In genomic region chr5:163489055-163489744, GRCh38 we compare ENCODE assay signal across 11 cellular contexts. TPM values are rescaled to one million over a fixed set of nuclear protein-coding genes. Genes with fewer than 3 reads are reported as not detected.
DNase-seq lines count a peak whose midpoint lies in the region; ATAC-seq, FAIRE-seq and TF ChIP-seq lines count a peak whose summit lies in the region.
"Had no signal": no experiment of that assay in that cellular context is flagged by ENCODE, and none has a peak within 500 bp of the region (broad histone marks: within the 10 kb centered on the region; RNA-seq: fewer than 3 reads in every experiment).

No MANE protein-coding gene starts in this region.

- H3K4ac ChIP-seq in IMR-90 (ENCODE audit: low read depth, low read length) (no peak overlapping the region), mesendoderm (ENCODE audit: low read depth, low read length) (no peak overlapping the region)

- H3K4me2 ChIP-seq in IMR-90 (ENCODE audit: low read depth, low read length) (no peak overlapping the region), K562 (ENCODE audit: insufficient read depth, low read length) (no peak overlapping the region), mesendoderm (ENCODE audit: low read length) (no peak overlapping the region)

- H4K8ac ChIP-seq in IMR-90 (ENCODE audit: low read depth in 2 of 2, low read length in 2 of 2) (no peak overlapping the region), mesendoderm (ENCODE audit: low read depth, low read length) (no peak overlapping the region)

- H3K27ac Mint-ChIP-seq in type B pancreatic cell: no peak overlapping the region

- H3K4me1 ChIP-seq in IMR-90 (ENCODE audit: control insufficient read depth, insufficient read depth, low read length) (no peaks in the 10 kb centered on the region), K562 (replicated peaks in 1 of 2; ENCODE audit: control insufficient read depth in 2 of 2, insufficient read depth in 2 of 2, low read length in 2 of 2) (no peaks in the 10 kb centered on the region), mesendoderm (ENCODE audit: control insufficient read depth, low read depth, low read length) (no peaks in the 10 kb centered on the region)

- H2AK5ac ChIP-seq in IMR-90 (ENCODE audit: low read depth, low read length): no peak overlapping the region
- no peak overlapping the region for H2AK5ac ChIP-seq in mesendoderm (ENCODE audit: low read length)

- intact Hi-C loops in IMR-90 (cut with micrococcal nuclease) (no loop called here), K562 (cut with micrococcal nuclease) (no loop called here)

- H3K9me3 Mint-ChIP-seq in type B pancreatic cell: no peaks in the 10 kb centered on the region

- no peaks in the 10 kb centered on the region for H3K27me3 Mint-ChIP-seq in type B pancreatic cell

- no peak overlapping the region for H3K23ac ChIP-seq in IMR-90 (ENCODE audit: low read depth, low read length)
- no peak overlapping the region for H3K23ac ChIP-seq in mesendoderm (ENCODE audit: low read length)

- TF ChIP-seq POLR2A in IMR-90 (IDR thresholded peaks at IDR 0.05; ENCODE audit: low read depth, low read length) (no peak), K562 (conservative IDR thresholded peaks at IDR 0.05) (no peak)

- in situ Hi-C loops in IMR-90 (cut with MboI; ENCODE audit: low sequenced_read_pairs) (no loop called here), K562 (cut with MboI) (no loop called here)

- H2AFZ ChIP-seq in IMR-90 (replicated peaks; ENCODE audit: low read length, poor library complexity) (peak overlapping the region; percentile 63), K562 (ENCODE audit: low read depth, low read length) (no peak overlapping the region)

- no peak overlapping the region for H2AK9ac ChIP-seq in IMR-90 (replicated peaks; ENCODE audit: low read depth, low read length, poor library complexity)

- dilution Hi-C loops in IMR-90 (cut with HindIII; ENCODE audit: low sequenced_read_pairs, unreplicated experiment): no loop called here

- peaks cover 0 to 8% of the 10 kb centered on the region in 2 experiments; a peak in 3 of 4 replicates for H3K79me1 ChIP-seq in IMR-90 (ENCODE audit: low read depth in 1 of 2, low read length in 2 of 2)
- no peaks in the 10 kb centered on the region for H3K79me1 ChIP-seq in mesendoderm (ENCODE audit: low read length)

- H3K56ac ChIP-seq in IMR-90 (ENCODE audit: extremely low read depth, insufficient read depth, low read length) (no peak overlapping the region), mesendoderm (ENCODE audit: low read length) (peak overlapping the region; percentile 50)

- H3K9ac ChIP-seq in IMR-90 (ENCODE audit: low read depth, low read length) (no peak overlapping the region), K562 (ENCODE audit: insufficient read depth in 1 of 2, low read depth in 2 of 2, low read length in 2 of 2) (no peak overlapping the region), mesendoderm (ENCODE audit: low read length) (no peak overlapping the region)

- no peak for TF ChIP-seq EP300 in K562 (IDR thresholded peaks at IDR 0.05; ENCODE audit: low read length)

- CTCF ChIA-PET in IMR-90 (lab: Yijun Ruan, JAX) (interaction anchor here (0.6 to 2.0 kb wide), 4 partner anchors 10 to 1927 kb away, joined by 3 to 8 read pairs (median 3); partner anchors contain the start of gene MAT2B), K562 (lab: Yijun Ruan, JAX; ENCODE audit: low intra/inter-chr PET ratio) (no interaction called here)

- H3K9me3 ChIP-seq in IMR-90 (ENCODE audit: control insufficient read depth, insufficient read depth, low read length): no peaks in the 10 kb centered on the region
- H3K9me3 ChIP-seq in K562 (replicated peaks; ENCODE audit: control insufficient read depth, insufficient read depth, low read depth, low read length): no peaks in the 10 kb centered on the region

- no peak overlapping the region for H2BK120ac ChIP-seq in IMR-90 (ENCODE audit: low read depth, low read length)
- no peak overlapping the region for H2BK120ac ChIP-seq in mesendoderm (ENCODE audit: low read depth, low read length)

- DNase-seq in GM06990 (ENCODE audit: extremely low read depth, insufficient read length) (no peak), IMR-90 (peak; percentile 21), K562 (ENCODE audit: extremely low read depth in 1 of 4, low spot score in 3 of 4) (peak in 1 of 4 experiments; percentile 12), mesendoderm (peak; percentile 87), H7 (no peak), type B pancreatic cell (ENCODE audit: extremely low spot score, unreplicated experiment) (no peak)
- DNase-seq: amniotic stem cell, NCI-H1417, substantia nigra had no signal

- H3K79me2 ChIP-seq in K562 (ENCODE audit: control insufficient read depth, insufficient read depth, low read length) (no peaks in the 10 kb centered on the region), mesendoderm (ENCODE audit: control insufficient read depth, insufficient read depth, low read length) (no peaks in the 10 kb centered on the region)

- TF ChIP-seq RAD21 in IMR-90 (IDR thresholded peaks at IDR 0.05; ENCODE audit: low read length): no peak
- 0 out of 4 replicates have a peak, but pooled peaks of 1 of the 2 experiments have one; percentile 7 for TF ChIP-seq RAD21 in K562 (CRISPR knock-in tag; conservative IDR thresholded peaks at IDR 0.05 in 1 of 2, IDR thresholded peaks at IDR 0.05 in 1 of 2)

- H3K27me3 ChIP-seq in GM06990 (replicated peaks; ENCODE audit: control insufficient read depth, insufficient read depth, low read length) (no peaks in the 10 kb centered on the region), IMR-90 (ENCODE audit: control insufficient read depth, insufficient read depth, low read length) (no peaks in the 10 kb centered on the region), K562 (ENCODE audit: control insufficient read depth in 2 of 2, insufficient read depth in 2 of 2, low read length in 2 of 2) (no peaks in the 10 kb centered on the region), mesendoderm (ENCODE audit: insufficient read depth, low read length, poor library complexity) (no peaks in the 10 kb centered on the region), H7 (ENCODE audit: control insufficient read depth, insufficient read depth, low read length) (no peaks in the 10 kb centered on the region)

- no CpG with 5 or more reads among the region's 6 CpGs for WGBS in IMR-90 (ENCODE audit: extremely low coverage in 2 of 2, insufficient read length in 1 of 2), 2 experiments
- WGBS in K562 (ENCODE audit: insufficient coverage, low coverage, missing lambda C conversion rate): 85% methylated on average over 4 of the region's 6 CpGs
- WGBS in mesendoderm (ENCODE audit: extremely low coverage, insufficient coverage, low lambda C conversion rate): no CpG with 5 or more reads among the region's 6 CpGs

- no peak overlapping the region for H3K4me3 ChIP-seq in GM06990 (replicated peaks; ENCODE audit: low read depth, low read length)
- H3K4me3 ChIP-seq in IMR-90 (ENCODE audit: insufficient read depth, low read depth, low read length): no peak overlapping the region
- H3K4me3 ChIP-seq in K562: no peak overlapping the region
- no peak overlapping the region for H3K4me3 ChIP-seq in mesendoderm (ENCODE audit: low read length)
- H3K4me3 ChIP-seq in H7 (ENCODE audit: insufficient read depth, low read depth, low read length): no peak overlapping the region

- BruUV-seq in IMR-90 (replicated peaks; lab: Mats Ljungman, UMichigan) (no TSS peak), K562 (replicated peaks; lab: Mats Ljungman, UMichigan) (no TSS peak)

- TF ChIP-seq CTCF in GM06990 (IDR thresholded peaks at IDR 0.05; ENCODE audit: insufficient read depth, low read length, poor library complexity, severe bottlenecking) (peak; percentile 35), IMR-90 (conservative IDR thresholded peaks at IDR 0.05; ENCODE audit: low read depth, low read length) (no peak; the same call in 1 of the 2 replicates), K562 (IDR thresholded peaks at IDR 0.05 in 2 of 3, conservative IDR thresholded peaks at IDR 0.05 in 1 of 3; ENCODE audit: insufficient read depth in 2 of 3, low read depth in 1 of 3, low read length in 3 of 3) (peak; percentile 24 to 41 (median 26); a peak in 2 of 6 replicates), type B pancreatic cell (conservative IDR thresholded peaks at IDR 0.05) (no peak)

- no peaks in the 10 kb centered on the region for H3K9me1 ChIP-seq in IMR-90 (ENCODE audit: insufficient read depth, low read length)
- no peaks in the 10 kb centered on the region for H3K9me1 ChIP-seq in K562 (ENCODE audit: control insufficient read depth, insufficient read depth, low read length)

- no peak overlapping the region for H3K14ac ChIP-seq in IMR-90 (replicated peaks; ENCODE audit: low read depth, low read length)

- no peaks in the 10 kb centered on the region for H3K4me1 Mint-ChIP-seq in type B pancreatic cell (ENCODE audit: unreplicated experiment)

- no peak overlapping the region for H4K5ac ChIP-seq in IMR-90 (ENCODE audit: low read depth, low read length)
- H4K5ac ChIP-seq in mesendoderm (ENCODE audit: low read length): no peak overlapping the region

- ATAC-seq in IMR-90 (ENCODE audit: low read depth) (peak; percentile 29; the same call in 1 of the 2 replicates), K562 (peak; percentile 76), GM21825 (IDR thresholded peaks at IDR 0.05; ENCODE audit: unreplicated experiment) (no peak), GM19395 (IDR thresholded peaks at IDR 0.05; ENCODE audit: unreplicated experiment) (no peak)

- no peak overlapping the region for H3K18ac ChIP-seq in IMR-90 (ENCODE audit: low read depth, low read length)
- H3K18ac ChIP-seq in mesendoderm (ENCODE audit: low read length): no peak overlapping the region

- peaks cover 33% of the 10 kb centered on the region for H3K36me3 Mint-ChIP-seq in type B pancreatic cell

- POLR2A ChIA-PET in IMR-90 (lab: Charles Lee; ENCODE audit: unreplicated experiment): no interaction called here
- POLR2A ChIA-PET in K562 (lab: Yijun Ruan, JAX): interaction anchor here (0.5 to 2.0 kb wide), 4 partner anchors 10 to 29 kb away, joined by 3 to 8 read pairs (median 4); partner anchors contain the start of genes HMMR and NUDCD2

- no peak overlapping the region for H2BK5ac ChIP-seq in IMR-90 (ENCODE audit: low read depth, low read length, poor library complexity, severe bottlenecking)
- H2BK5ac ChIP-seq in mesendoderm (ENCODE audit: low read length): no peak overlapping the region

- H2BK15ac ChIP-seq in IMR-90 (ENCODE audit: low read depth, low read length): no peak overlapping the region
- no peak overlapping the region for H2BK15ac ChIP-seq in mesendoderm (replicated peaks; ENCODE audit: low read depth)

- H3K4me3 Mint-ChIP-seq in type B pancreatic cell: no peak overlapping the region

- H3K27ac ChIP-seq in IMR-90 (ENCODE audit: insufficient read depth, low read length) (no peak overlapping the region), K562 (ENCODE audit: extremely low read depth, low read depth, low read length) (no peak overlapping the region), mesendoderm (ENCODE audit: low read depth, low read length) (no peak overlapping the region)

- H3K36me3 ChIP-seq in GM06990 (ENCODE audit: control insufficient read depth, insufficient read depth, low read length): peaks cover 1% of the 10 kb centered on the region
- H3K36me3 ChIP-seq in IMR-90 (ENCODE audit: control insufficient read depth, insufficient read depth, low read length): peaks cover 3% of the 10 kb centered on the region; the same call in 1 of the 2 replicates
- peaks cover 78% of the 10 kb centered on the region for H3K36me3 ChIP-seq in K562 (ENCODE audit: control insufficient read depth, insufficient read depth, low read length)
- H3K36me3 ChIP-seq in mesendoderm (ENCODE audit: control insufficient read depth, insufficient read depth, low read length): no peaks in the 10 kb centered on the region
- H3K36me3 ChIP-seq in H7 (replicated peaks; ENCODE audit: control insufficient read depth, insufficient read depth, low read length): peaks cover 9% of the 10 kb centered on the region

- H4K20me1 ChIP-seq in IMR-90 (ENCODE audit: insufficient read depth, low read length) (no peaks in the 10 kb centered on the region), K562 (replicated peaks; ENCODE audit: control insufficient read depth, insufficient read depth, low read length) (no peaks in the 10 kb centered on the region)

- H4K91ac ChIP-seq in IMR-90 (ENCODE audit: insufficient read depth, low read depth, low read length): no peak overlapping the region

- no peak overlapping the region for H2BK20ac ChIP-seq in IMR-90 (ENCODE audit: low read depth, low read length)

- FAIRE-seq in K562 (lab: Jason Lieb, UNC): peak; percentile 26

RNA-seq across cellular contexts. Expression of gene MAT2B, which starts 16.2 kb away (rescaled TPM):
- total RNA-seq in IMR-90 (2012; rRNA removed) (80.3 and 107 TPM in 2 replicates), K562 (2014; rRNA removed) (32.0 and 37.8 TPM in 2 replicates), K562 (2014; rRNA removed; fragmentation: Illumina TruSeq; extraction: Trizol) (51.0 and 59.0 TPM in 2 replicates), K562 (2015; rRNA removed; fragmentation: Illumina TruSeq; extraction: Trizol) (34.3 and 39.7 TPM in 2 replicates), K562 (2021) (43.0 and 43.6 TPM in 2 replicates), type B pancreatic cell (ENCODE audit: low replicate concordance) (41.2 and 56.4 TPM in 2 replicates)
- polyA plus RNA-seq in IMR-90 (2012; rRNA removed) (29.9 and 41.7 TPM in 2 replicates), K562 (2011; rRNA removed) (40.3 and 40.8 TPM in 2 replicates), K562 (2014; fragmentation: Illumina TruSeq; extraction: Trizol) (50.5 and 51.9 TPM in 2 replicates), K562 (2014; fragmentation: Nextera tagmentation; extraction: Ambion mirVana) (10 to 100 TPM; 47.1 to 57.7 TPM), K562 (2014; rRNA removed) (39.0 and 39.2 TPM in 2 replicates)
- polyA plus RNA-seq in IMR-90 (2012; cell fraction: cytosol; rRNA removed): 8.1 and 11.3 TPM in 2 replicates
- 3.3 and 19.1 TPM in 2 replicates for polyA plus RNA-seq in IMR-90 (2012; cell fraction: nucleus; rRNA removed; ENCODE audit: low replicate concordance)
- 14.7 and 30.8 TPM in 2 replicates for total RNA-seq in K562 (2011; cell fraction: chromatin; rRNA removed; ENCODE audit: low replicate concordance)
- total RNA-seq in K562 (2011; cell fraction: nucleolus; rRNA removed): 7.8 and 10.1 TPM in 2 replicates
- 20.1 and 30.2 TPM in 2 replicates for total RNA-seq in K562 (2011; cell fraction: nucleoplasm; rRNA removed)
- polyA plus RNA-seq in K562 (2011; cell fraction: cytosol; rRNA removed): 11.1 and 19.7 TPM in 2 replicates
- polyA plus RNA-seq in K562 (2011; cell fraction: nucleus; rRNA removed): 10.6 and 15.7 TPM in 2 replicates
- polyA plus RNA-seq in K562 (2012): 34.4 and 49.6 TPM in 2 replicates
- polyA minus RNA-seq in K562 (2011; rRNA and poly(A)+ RNA removed): 29.5 and 36.6 TPM in 2 replicates
- polyA minus RNA-seq in K562 (2011; cell fraction: cytosol; rRNA and poly(A)+ RNA removed): 13.2 and 14.2 TPM in 2 replicates
- polyA minus RNA-seq in K562 (2011; cell fraction: nucleus; rRNA and poly(A)+ RNA removed): 7.1 and 12.0 TPM in 2 replicates
- 33.0 TPM for polyA plus RNA-seq in mesendoderm (2013, experiment 1 of 2)
- polyA plus RNA-seq in mesendoderm (2013, experiment 2 of 2): 35.0 TPM
- 61.4 and 72.8 TPM in 2 replicates for total RNA-seq in H7 (2014; rRNA removed; shearing (Covaris generic))

RNA-seq across cellular contexts. Expression of gene HMMR, which starts 28.8 kb away (rescaled TPM):
- total RNA-seq in IMR-90 (2012; rRNA removed) (24.6 and 30.3 TPM in 2 replicates), K562 (2014; rRNA removed) (69.9 and 90.8 TPM in 2 replicates), K562 (2014; rRNA removed; fragmentation: Illumina TruSeq; extraction: Trizol) (133 and 155 TPM in 2 replicates), K562 (2015; rRNA removed; fragmentation: Illumina TruSeq; extraction: Trizol) (102 and 107 TPM in 2 replicates), K562 (2021) (73.8 and 74.9 TPM in 2 replicates), type B pancreatic cell (ENCODE audit: low replicate concordance) (11.3 and 25.9 TPM in 2 replicates)
- polyA plus RNA-seq in IMR-90 (2012; rRNA removed) (10.6 and 13.0 TPM in 2 replicates), K562 (2011; rRNA removed) (54.0 and 90.8 TPM in 2 replicates), K562 (2014; fragmentation: Illumina TruSeq; extraction: Trizol) (90.0 and 123 TPM in 2 replicates), K562 (2014; fragmentation: Nextera tagmentation; extraction: Ambion mirVana) (10 to 100 TPM; 81.7 to 86.0 TPM), K562 (2014; rRNA removed) (71.5 and 81.0 TPM in 2 replicates)
- polyA plus RNA-seq in IMR-90 (2012; cell fraction: cytosol; rRNA removed): 0.69 and 1.2 TPM in 2 replicates
- polyA plus RNA-seq in IMR-90 (2012; cell fraction: nucleus; rRNA removed; ENCODE audit: low replicate concordance): 0.32 and 2.6 TPM in 2 replicates
- total RNA-seq in K562 (2011; cell fraction: chromatin; rRNA removed; ENCODE audit: low replicate concordance): 19.9 and 66.6 TPM in 2 replicates
- 9.0 and 11.3 TPM in 2 replicates for total RNA-seq in K562 (2011; cell fraction: nucleolus; rRNA removed)
- 24.3 and 29.8 TPM in 2 replicates for total RNA-seq in K562 (2011; cell fraction: nucleoplasm; rRNA removed)
- polyA plus RNA-seq in K562 (2011; cell fraction: cytosol; rRNA removed): 8.2 and 22.0 TPM in 2 replicates
- polyA plus RNA-seq in K562 (2011; cell fraction: nucleus; rRNA removed): 13.8 and 18.3 TPM in 2 replicates
- polyA plus RNA-seq in K562 (2012): 63.8 and 71.3 TPM in 2 replicates
- 83.0 and 83.6 TPM in 2 replicates for polyA minus RNA-seq in K562 (2011; rRNA and poly(A)+ RNA removed)
- 30.4 and 37.2 TPM in 2 replicates for polyA minus RNA-seq in K562 (2011; cell fraction: cytosol; rRNA and poly(A)+ RNA removed)
- 14.5 and 29.0 TPM in 2 replicates for polyA minus RNA-seq in K562 (2011; cell fraction: nucleus; rRNA and poly(A)+ RNA removed)
- polyA plus RNA-seq in mesendoderm (2013, experiment 1 of 2): 58.8 TPM
- 57.7 TPM for polyA plus RNA-seq in mesendoderm (2013, experiment 2 of 2)
- 65.2 and 91.2 TPM in 2 replicates for total RNA-seq in H7 (2014; rRNA removed; shearing (Covaris generic))

RNA-seq across cellular contexts. Expression of gene NUDCD2, which starts 29.3 kb away (rescaled TPM):
- total RNA-seq in IMR-90 (2012; rRNA removed) (3.0 and 4.2 TPM in 2 replicates), K562 (2014; rRNA removed) (25.9 and 43.5 TPM in 2 replicates), K562 (2014; rRNA removed; fragmentation: Illumina TruSeq; extraction: Trizol) (35.5 and 37.3 TPM in 2 replicates), K562 (2015; rRNA removed; fragmentation: Illumina TruSeq; extraction: Trizol) (52.0 and 52.3 TPM in 2 replicates), K562 (2021) (64.9 and 76.9 TPM in 2 replicates), type B pancreatic cell (ENCODE audit: low replicate concordance) (23.0 and 30.4 TPM in 2 replicates)
- polyA plus RNA-seq in IMR-90 (2012; rRNA removed) (3.1 and 3.5 TPM in 2 replicates), K562 (2011; rRNA removed) (44.1 and 51.8 TPM in 2 replicates), K562 (2014; fragmentation: Illumina TruSeq; extraction: Trizol) (32.5 and 50.4 TPM in 2 replicates), K562 (2014; fragmentation: Nextera tagmentation; extraction: Ambion mirVana) (10 to 100 TPM; 14.6 to 22.5 TPM), K562 (2014; rRNA removed) (29.1 and 38.4 TPM in 2 replicates)
- 1.1 TPM in 2 replicates for polyA plus RNA-seq in IMR-90 (2012; cell fraction: cytosol; rRNA removed)
- polyA plus RNA-seq in IMR-90 (2012; cell fraction: nucleus; rRNA removed; ENCODE audit: low replicate concordance): 0.58 and 4.5 TPM in 2 replicates
- total RNA-seq in K562 (2011; cell fraction: chromatin; rRNA removed; ENCODE audit: low replicate concordance): 18.1 and 50.6 TPM in 2 replicates
- total RNA-seq in K562 (2011; cell fraction: nucleolus; rRNA removed): 20.3 and 22.2 TPM in 2 replicates
- 44.2 and 69.5 TPM in 2 replicates for total RNA-seq in K562 (2011; cell fraction: nucleoplasm; rRNA removed)
- 5.7 and 14.6 TPM in 2 replicates for polyA plus RNA-seq in K562 (2011; cell fraction: cytosol; rRNA removed)
- 17.8 and 23.6 TPM in 2 replicates for polyA plus RNA-seq in K562 (2011; cell fraction: nucleus; rRNA removed)
- polyA plus RNA-seq in K562 (2012): 34.9 and 46.6 TPM in 2 replicates
- polyA minus RNA-seq in K562 (2011; rRNA and poly(A)+ RNA removed): 22.7 and 29.5 TPM in 2 replicates
- 8.8 and 13.9 TPM in 2 replicates for polyA minus RNA-seq in K562 (2011; cell fraction: cytosol; rRNA and poly(A)+ RNA removed)
- polyA minus RNA-seq in K562 (2011; cell fraction: nucleus; rRNA and poly(A)+ RNA removed): 19.5 and 47.7 TPM in 2 replicates
- 17.2 TPM for polyA plus RNA-seq in mesendoderm (2013, experiment 1 of 2)
- 16.7 TPM for polyA plus RNA-seq in mesendoderm (2013, experiment 2 of 2)
- total RNA-seq in H7 (2014; rRNA removed; shearing (Covaris generic)): 26.4 and 27.7 TPM in 2 replicates

RNA-seq across cellular contexts. Expression of gene CCNG1, which starts 51.8 kb away (rescaled TPM):
- 380 and 382 TPM in 2 replicates for total RNA-seq in IMR-90 (2012; rRNA removed)
- 56.2 and 72.0 TPM in 2 replicates for polyA plus RNA-seq in IMR-90 (2012; rRNA removed)
- polyA plus RNA-seq in IMR-90 (2012; cell fraction: cytosol; rRNA removed): 24.9 and 31.6 TPM in 2 replicates
- polyA plus RNA-seq in IMR-90 (2012; cell fraction: nucleus; rRNA removed; ENCODE audit: low replicate concordance): 21.8 and 55.4 TPM in 2 replicates
- total RNA-seq in K562 (2011; cell fraction: chromatin; rRNA removed; ENCODE audit: low replicate concordance): 46.7 and 153 TPM in 2 replicates
- total RNA-seq in K562 (2011; cell fraction: nucleolus; rRNA removed): 21.3 and 35.3 TPM in 2 replicates
- 54.8 and 92.8 TPM in 2 replicates for total RNA-seq in K562 (2011; cell fraction: nucleoplasm; rRNA removed)
- total RNA-seq in K562 (2014; rRNA removed): 121 and 122 TPM in 2 replicates
- 245 and 271 TPM in 2 replicates for total RNA-seq in K562 (2014; rRNA removed; fragmentation: Illumina TruSeq; extraction: Trizol)
- 238 and 259 TPM in 2 replicates for total RNA-seq in K562 (2015; rRNA removed; fragmentation: Illumina TruSeq; extraction: Trizol)
- total RNA-seq in K562 (2021): 180 and 184 TPM in 2 replicates
- polyA plus RNA-seq in K562 (2011; rRNA removed): 293 and 356 TPM in 2 replicates
- polyA plus RNA-seq in K562 (2011; cell fraction: cytosol; rRNA removed): 37.8 and 116 TPM in 2 replicates
- 94.3 and 254 TPM in 2 replicates for polyA plus RNA-seq in K562 (2011; cell fraction: nucleus; rRNA removed)
- 171 and 344 TPM in 2 replicates for polyA plus RNA-seq in K562 (2012)
- polyA plus RNA-seq in K562 (2014; fragmentation: Illumina TruSeq; extraction: Trizol): 184 and 217 TPM in 2 replicates
- 100 to 1,000 TPM; 254 to 290 TPM for polyA plus RNA-seq in K562 (2014; fragmentation: Nextera tagmentation; extraction: Ambion mirVana)
- 101 and 121 TPM in 2 replicates for polyA plus RNA-seq in K562 (2014; rRNA removed)
- 286 and 479 TPM in 2 replicates for polyA minus RNA-seq in K562 (2011; rRNA and poly(A)+ RNA removed)
- polyA minus RNA-seq in K562 (2011; cell fraction: cytosol; rRNA and poly(A)+ RNA removed): 124 and 144 TPM in 2 replicates
- 29.1 and 78.5 TPM in 2 replicates for polyA minus RNA-seq in K562 (2011; cell fraction: nucleus; rRNA and poly(A)+ RNA removed)
- 180 TPM for polyA plus RNA-seq in mesendoderm (2013, experiment 1 of 2)
- 173 TPM for polyA plus RNA-seq in mesendoderm (2013, experiment 2 of 2)
- total RNA-seq in H7 (2014; rRNA removed; shearing (Covaris generic)): 374 and 490 TPM in 2 replicates
- total RNA-seq in type B pancreatic cell (ENCODE audit: low replicate concordance): 214 and 226 TPM in 2 replicates

Comparison
In these comparisons a context has a peak if more than half of its experiments do, and no peak if none do; other contexts are left out.
1. DNase-seq: peak in IMR-90 (single experiment) and mesendoderm (single experiment); none in GM06990 (single experiment), H7 (single experiment) and type B pancreatic cell (single experiment).
2. CTCF ChIP-seq: peak in GM06990 (single experiment) and K562 (3 of 3); none in IMR-90 (single experiment) and type B pancreatic cell (single experiment).
3. ATAC-seq: peak in IMR-90 (single experiment) and K562 (single experiment); none in GM21825 (single experiment) and GM19395 (single experiment).